Comparison of ENCODE assay signal across 8 cellular contexts in the genomic region with DNA sequence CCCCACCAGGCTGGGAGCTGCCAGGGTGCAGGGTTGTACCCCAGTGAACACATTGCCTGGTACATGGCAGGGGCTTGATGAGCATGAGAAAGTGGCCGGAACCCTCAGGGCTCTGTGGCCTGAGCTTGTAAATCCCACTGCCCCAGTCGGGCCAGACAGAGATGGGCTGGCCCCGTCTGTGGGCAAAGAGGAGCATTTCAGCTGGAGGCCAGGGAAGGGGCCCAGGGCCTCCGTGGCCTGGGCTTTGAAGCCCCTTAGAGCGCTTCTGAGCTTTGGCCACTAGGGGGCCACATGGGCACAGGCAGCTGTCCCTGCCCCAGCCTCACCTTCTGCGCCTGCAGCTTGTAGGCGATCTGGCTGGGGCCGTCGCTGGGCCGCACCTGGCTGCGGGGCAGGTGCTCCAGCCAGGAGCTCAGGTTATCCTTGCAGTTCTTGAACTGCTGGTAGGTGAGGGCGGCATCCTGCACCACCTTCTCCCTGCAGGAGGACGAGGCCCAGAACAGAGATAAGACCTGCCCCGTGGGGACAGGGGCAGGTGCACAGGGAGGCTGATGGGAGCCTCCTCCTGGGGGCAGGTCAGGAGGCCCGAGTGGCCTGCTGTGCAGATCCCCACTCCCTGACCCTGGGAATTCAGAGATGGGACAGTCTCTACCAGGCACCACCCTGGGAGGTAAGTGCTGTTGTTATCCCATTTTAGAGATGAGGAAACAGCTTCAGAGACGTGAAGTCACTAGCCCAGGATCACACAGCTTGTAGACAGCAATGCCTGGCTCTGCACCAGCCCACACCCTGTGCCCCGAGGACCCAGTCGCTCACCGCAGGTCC. TPM values are rescaled to one million over a fixed set of nuclear protein-coding genes. Genes with fewer than 3 reads are reported as not detected.
DNase-seq lines count a peak whose midpoint lies in the region; ATAC-seq, FAIRE-seq and TF ChIP-seq lines count a peak whose summit lies in the region.

No MANE protein-coding gene starts in this region.

- DNase-seq in C1 segment of cervical spinal cord (lab: John Stamatoyannopoulos, UW) (peak in 8 of 14 donors; percentile 6 to 51 (median 18)), H54 (ENCODE audit: insufficient read length, low spot score) (peak; percentile 93), NCI-H2171 treated with DMSO at 0.1 percent for 48 hours (lab: John Stamatoyannopoulos, UW) (peak; percentile 71), activated B cell treated with CpG ODN at 0.5 μM for 24 hours (peak; percentile 66), cardiac fibroblast (ENCODE audit: low read depth in 2 of 2) (peak; percentile 70 to 79), kidney tubule cell (ENCODE audit: low spot score) (peak; percentile 72)
- peak; percentile 75 to 79 for DNase-seq in stimulated activated CD4-positive, alpha-beta T cell treated with anti-CD3 and anti-CD28 coated beads, Interleukin-2, amount 100 ng/mL, for 48 hours

- CTCF ChIA-PET in activated B cell treated with CpG ODN at 0.5 μM for 24 hours (lab: Charles Lee), result interaction anchor here (0.7 to 3.0 kb wide), 25 partner anchors 11 to 384 kb away, joined by 3 to 50 read pairs (median 4); a partner anchor contains a TSS

- FAIRE-seq in H54 (lab: Jason Lieb, UNC), result no peak

- no peak overlapping the region for H3K4me3 ChIP-seq in cardiac fibroblast (replicated peaks in 1 of 2; ENCODE audit: low read depth in 2 of 2, low read length in 2 of 2)

- POLR2A ChIA-PET in activated B cell treated with CpG ODN at 0.5 μM for 24 hours (lab: Charles Lee), result interaction anchor here (0.5 to 0.9 kb wide), 4 partner anchors 107 to 284 kb away, joined by 3 to 4 read pairs (median 3); no protein-coding TSS in a partner anchor

- ATAC-seq in activated B cell treated with CpG ODN at 0.5 μM for 24 hours (ENCODE audit: low read depth) (peak; percentile 99), GM21423 (IDR thresholded peaks at IDR 0.05; ENCODE audit: unreplicated experiment) (no peak)

- intact Hi-C loops in activated B cell treated with CpG ODN at 0.5 μM for 24 hours (cut with micrococcal nuclease), result loop anchor here (1.0 to 10.0 kb wide), 5 partner anchors 108 to 370 kb away; a partner anchor contains a TSS

- no peak overlapping the region for H3K27ac Mint-ChIP-seq in activated B cell treated with CpG ODN at 0.5 μM for 24 hours

- H3K4me1 Mint-ChIP-seq in activated B cell treated with CpG ODN at 0.5 μM for 24 hours, result peaks cover 5% of the 10 kb centered on the region

- H3K27me3 Mint-ChIP-seq in activated B cell treated with CpG ODN at 0.5 μM for 24 hours, result no peaks in the 10 kb centered on the region

- no peaks in the 10 kb centered on the region for H3K9me3 Mint-ChIP-seq in activated B cell treated with CpG ODN at 0.5 μM for 24 hours

- TF ChIP-seq CTCF in activated B cell treated with CpG ODN at 0.5 μM for 24 hours (IDR thresholded peaks at IDR 0.05) (no peak), cardiac fibroblast (IDR thresholded peaks at IDR 0.05; ENCODE audit: low read depth, low read length) (peak; percentile 97)

- no peaks in the 10 kb centered on the region for H3K36me3 Mint-ChIP-seq in activated B cell treated with CpG ODN at 0.5 μM for 24 hours (ENCODE audit: low read depth)

- no peak overlapping the region for H3K4me3 Mint-ChIP-seq in activated B cell treated with CpG ODN at 0.5 μM for 24 hours

- no peak for TF ChIP-seq POLR2A in H54 (IDR thresholded peaks at IDR 0.05; ENCODE audit: low read depth, low read length)

RNA-seq across cellular contexts. Expression of a gene that starts 12.8 kb away (rescaled TPM):
- total RNA-seq in activated B cell treated with CpG ODN at 0.5 μM for 24 hours, result not detected in 2 replicates

RNA-seq across cellular contexts. Expression of a gene that starts 13.7 kb away (rescaled TPM):
- 11.4 and 14.1 TPM in 2 replicates for total RNA-seq in activated B cell treated with CpG ODN at 0.5 μM for 24 hours

RNA-seq across cellular contexts. Expression of a gene that starts 35.3 kb away (rescaled TPM):
- total RNA-seq in activated B cell treated with CpG ODN at 0.5 μM for 24 hours, result 22.7 and 23.2 TPM in 2 replicates

RNA-seq across cellular contexts. Expression of a gene that starts 35.3 kb away (rescaled TPM):
- 23.3 and 25.8 TPM in 2 replicates for total RNA-seq in activated B cell treated with CpG ODN at 0.5 μM for 24 hours

RNA-seq across cellular contexts. Expression of a gene that starts 58.0 kb away (rescaled TPM):
- 73.7 and 76.1 TPM in 2 replicates for total RNA-seq in activated B cell treated with CpG ODN at 0.5 μM for 24 hours

Comparison
In these comparisons a context has a peak if more than half of its experiments do, and no peak if none do; other contexts are left out.
1. DNase-seq: peak in every context shown above with its lines; median percentile 93 in H54; 77 in stimulated activated CD4-positive, alpha-beta T cell treated with anti-CD3 and anti-CD28 coated beads, Interleukin-2, amount 100 ng/mL, for 48 hours; 74 in cardiac fibroblast; 72 in kidney tubule cell; 71 in NCI-H2171 treated with DMSO at 0.1 percent for 48 hours; 66 in activated B cell treated with CpG ODN at 0.5 μM for 24 hours; 18 in C1 segment of cervical spinal cord.